Comparison of ENCODE assay signal across 8 cellular contexts in genomic region chr1:58814251-58815068, GRCh38.
A peak's percentile ranks its signal among the peaks of the same experiment; 100 is the strongest.
DNase-seq lines count a peak whose midpoint lies in the region; ATAC-seq and TF ChIP-seq lines count a peak whose summit lies in the region.

No MANE protein-coding gene starts in this region.

- DNase-seq in NT2/D1 (ENCODE audit: low read depth, low spot score) (no peak), NCI-H69 (lab: John Stamatoyannopoulos, UW) (no peak), NCI-H748 treated with DMSO at 0.1 percent for 48 hours (lab: John Stamatoyannopoulos, UW) (no peak), NOMO-1 treated with dmso at 0.1 percent for 144 hours (lab: John Stamatoyannopoulos, UW; ENCODE audit: unreplicated experiment) (no peak)

- no peaks in the 10 kb centered on the region for H3K4me1 ChIP-seq in NT2/D1 (ENCODE audit: insufficient read depth, insufficient read length)
- no peaks in the 10 kb centered on the region for H3K4me1 ChIP-seq in endocrine pancreas (ENCODE audit: control insufficient read depth, insufficient read depth, low read length)
- H3K4me1 ChIP-seq in mucosa of rectum (ENCODE audit: control insufficient read depth in 2 of 2, insufficient read depth in 2 of 2, low read length in 2 of 2): peaks cover 21 to 26% of the 10 kb centered on the region in 2 donors

- no peak for TF ChIP-seq CTCF in 22Rv1 (IDR thresholded peaks at IDR 0.05)

- H3K4me3 ChIP-seq in NT2/D1 (ENCODE audit: insufficient read length, low read depth) (no peak overlapping the region), endocrine pancreas (ENCODE audit: control insufficient read depth, insufficient read depth, low read length) (no peak overlapping the region), mucosa of rectum (ENCODE audit: low read length in 2 of 2) (peak overlapping the region; percentile 68 to 90)

- H3K9ac ChIP-seq in NT2/D1 (ENCODE audit: insufficient read length, low read depth) (peak overlapping the region; percentile 85), endocrine pancreas (ENCODE audit: control insufficient read depth, insufficient read depth, low read length) (peak overlapping the region; percentile 47), mucosa of rectum (ENCODE audit: low read depth in 1 of 2, low read length in 2 of 2) (peak overlapping the region; percentile 76 to 93)

- no peak for ATAC-seq in HG02610 (IDR thresholded peaks at IDR 0.05; ENCODE audit: unreplicated experiment)

- H3K27me3 ChIP-seq in NT2/D1 (ENCODE audit: insufficient read depth, insufficient read length) (no peaks in the 10 kb centered on the region), endocrine pancreas (ENCODE audit: control insufficient read depth, insufficient read depth, low read length) (no peaks in the 10 kb centered on the region), mucosa of rectum (ENCODE audit: control insufficient read depth in 2 of 2, insufficient read depth in 2 of 2, low read length in 2 of 2) (no peaks in the 10 kb centered on the region)

- H3K27ac ChIP-seq in 22Rv1: peak overlapping the region; percentile 95
- peak overlapping the region; percentile 96 to 99 for H3K27ac ChIP-seq in mucosa of rectum (ENCODE audit: low read depth in 2 of 2, low read length in 2 of 2)

- no peaks in the 10 kb centered on the region for H3K36me3 ChIP-seq in NT2/D1 (ENCODE audit: insufficient read depth, insufficient read length, low read length)
- no peaks in the 10 kb centered on the region for H3K36me3 ChIP-seq in endocrine pancreas (ENCODE audit: control insufficient read depth, insufficient read depth, low read length)
- H3K36me3 ChIP-seq in mucosa of rectum (ENCODE audit: control insufficient read depth in 2 of 2, insufficient read depth in 2 of 2, low read length in 2 of 2): no peaks in the 10 kb centered on the region

- peaks cover 8% of the 10 kb centered on the region; the same call in 1 of the 2 replicates for H3K9me3 ChIP-seq in NT2/D1 (ENCODE audit: insufficient read depth, low read length)
- H3K9me3 ChIP-seq in endocrine pancreas (ENCODE audit: control insufficient read depth, low read length): no peaks in the 10 kb centered on the region
- no peaks in the 10 kb centered on the region for H3K9me3 ChIP-seq in mucosa of rectum (ENCODE audit: control insufficient read depth in 2 of 2, low read length in 2 of 2)

Comparison
In these comparisons a context has a peak if more than half of its experiments do, and no peak if none do; other contexts are left out.
1. H3K4me3 ChIP-seq: peak in mucosa of rectum (2 of 2); none in NT2/D1 (single experiment) and endocrine pancreas (single experiment).
2. Peak in every context shown above with its lines, with median percentiles within 50 percentile points of each other: H3K9ac ChIP-seq.